In the genomic region with DNA sequence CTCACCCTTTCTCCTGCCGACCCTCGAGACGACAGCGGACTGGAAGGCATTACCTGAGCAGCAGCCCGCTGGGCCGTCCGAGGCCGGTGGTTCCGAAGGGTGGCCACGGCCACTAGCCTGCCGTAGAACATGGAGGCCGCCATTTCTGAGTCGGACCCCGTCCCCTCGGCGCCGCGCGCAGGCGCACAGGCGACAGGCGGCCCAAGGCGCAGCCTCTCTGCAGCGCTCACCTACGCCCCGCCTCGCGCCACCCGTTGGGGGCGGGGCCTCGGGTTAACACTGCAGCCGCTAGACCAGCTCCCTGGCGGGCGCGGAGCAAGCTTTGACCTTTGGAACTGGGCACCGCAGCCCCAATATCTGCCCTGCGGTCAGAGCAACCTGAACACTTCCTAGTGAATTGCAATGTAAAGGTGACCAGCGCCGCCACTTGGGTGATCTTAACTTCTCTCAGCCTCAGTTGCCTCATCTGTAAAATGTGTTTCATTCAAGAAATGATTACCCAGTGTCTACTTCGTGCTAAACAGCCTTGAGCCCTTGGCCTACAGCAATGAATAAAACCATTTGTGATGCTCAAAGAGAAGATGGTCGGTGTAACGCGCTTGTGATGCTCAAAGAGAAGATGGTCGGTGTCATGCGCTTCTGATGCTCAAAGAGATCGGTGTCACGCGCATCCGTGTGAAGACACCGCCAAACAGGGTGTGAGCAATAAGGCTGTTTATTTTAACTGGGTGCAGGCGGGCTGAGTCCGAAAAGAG, we compare ENCODE assay signal across 8 cellular contexts. TPM values are rescaled to one million over a fixed set of nuclear protein-coding genes. Genes with fewer than 3 reads are reported as not detected.
DNase-seq lines count a peak whose midpoint lies in the region; ATAC-seq, FAIRE-seq and TF ChIP-seq lines count a peak whose summit lies in the region.

Gene SUCLA2 (minus strand): TSS at position 147 of the 755 bp plus-strand sequence. CDS start 4 bp downstream, at position 143.

- peak within 1 kb of the TSS; percentile 97 for H3K9ac ChIP-seq in adipocyte (ENCODE audit: low read length)

- intact Hi-C loops in cardiac septum (cut with DNase I) (loop anchor here (5.0 kb wide), 1 partner anchor 36 kb away; the partner anchor contains the start of gene NUDT15), transverse colon (cut with DNase I; ENCODE audit: low total_unique reads) (no loop called here)

- TF ChIP-seq POLR2A in GM12891 (IDR thresholded peaks at IDR 0.05; ENCODE audit: low read depth, low read length) (peak; percentile 77), transverse colon (IDR thresholded peaks at IDR 0.05) (peak; percentile 67)

- no peak for TF ChIP-seq CTCF in transverse colon (IDR thresholded peaks at IDR 0.05)

- H3K4me1 ChIP-seq in adipocyte (ENCODE audit: control insufficient read depth, insufficient read depth, low read length): peaks cover 29% of the 10 kb centered on the region
- peaks cover 0 to 28% (median 7%) of the 10 kb centered on the region in 4 donors for H3K4me1 ChIP-seq in transverse colon

- peaks cover 2% of the 10 kb centered on the region for H3K36me3 ChIP-seq in adipocyte (ENCODE audit: control insufficient read depth, insufficient read depth, low read length, severe bottlenecking)
- H3K36me3 ChIP-seq in transverse colon: peaks cover 0 to under 1% (median 0%) of the 10 kb centered on the region in 4 donors

- ATAC-seq in HG02763 (IDR thresholded peaks at IDR 0.05; ENCODE audit: unreplicated experiment): peak; percentile 98

- H3K9me3 ChIP-seq in adipocyte (ENCODE audit: control insufficient read depth, low read length) (no peaks in the 10 kb centered on the region), transverse colon (no peaks in the 10 kb centered on the region)

- WGBS in transverse colon (ENCODE audit: low coverage in 1 of 2), 2 donors: 18% methylated on average over 27 of the region's 52 CpGs; no CpG with 5 or more reads in 1 of the 2 donors

- in situ Hi-C loops in transverse colon (cut with MboI; ENCODE audit: low pct_ligation_motif_present in 1 of 4, low pct_unique_long_range_greater_than_20kb in 1 of 4, low sequenced_read_pairs in 3 of 4): no loop called here

- TF ChIP-seq EP300 in transverse colon (IDR thresholded peaks at IDR 0.05; ENCODE audit: low read depth): no peak

- peak; percentile 96 for DNase-seq in GM12891 (ENCODE audit: insufficient read length, low spot score)
- DNase-seq in NCI-H1417 treated with DMSO at 0.1 percent for 48 hours (lab: John Stamatoyannopoulos, UW): peak; percentile 33
- DNase-seq in T follicular helper cell (ENCODE audit: low read depth): peak; percentile 78
- peak; percentile 96 for DNase-seq in adipocyte (ENCODE audit: low read depth)
- DNase-seq in cardiac septum (ENCODE audit: low spot score): peak; percentile 95
- DNase-seq in pons (ENCODE audit: low spot score): peak; percentile 86
- peak; percentile 93 for DNase-seq in transverse colon

- peak; percentile 98 for FAIRE-seq in GM12891 (lab: Jason Lieb, UNC)

- H3K4me3 ChIP-seq in adipocyte (ENCODE audit: low read length): peak within 1 kb of the TSS; percentile 91
- peak within 1 kb of the TSS; percentile 67 to 97 (median 78) for H3K4me3 ChIP-seq in transverse colon

- peak within 1 kb of the TSS; percentile 80 to 89 (median 84) for H3K27ac ChIP-seq in transverse colon

- H3K27me3 ChIP-seq in adipocyte (replicated peaks; ENCODE audit: control insufficient read depth, insufficient read depth, low read length): no peaks in the 10 kb centered on the region
- no peaks in the 10 kb centered on the region for H3K27me3 ChIP-seq in transverse colon

TF ChIP-seq in GM12891, 5 proteins besides CTCF, POLR2A, EP300 and RAD21:
- TF ChIP-seq POU2F2 (IDR thresholded peaks at IDR 0.05; ENCODE audit: low read depth, low read length) (no peak; the same call in 1 of the 2 replicates), SPI1 (IDR thresholded peaks at IDR 0.05; ENCODE audit: low read depth, low read length) (no peak), POLR2AphosphoS5 (IDR thresholded peaks at IDR 0.05; ENCODE audit: low read depth, low read length) (peak; percentile 78), PAX5 (IDR thresholded peaks at IDR 0.05; ENCODE audit: insufficient read depth, low read length, severe bottlenecking) (no peak), TAF1 (IDR thresholded peaks at IDR 0.05; ENCODE audit: low read depth, low read length) (peak; percentile 74)

RNA-seq across cellular contexts. Expression of gene SUCLA2, which starts in this region (rescaled TPM):
- polyA plus RNA-seq in GM12891 (2012; ENCODE audit: low read depth, missing spikeins): 24.3 TPM
- total RNA-seq in cardiac septum (100 TPM), transverse colon (10 to 100 TPM; 36.8 to 50.1 (median 40.5) TPM)

Comparison
In these comparisons a context has a peak if more than half of its experiments do, and no peak if none do; other contexts are left out.
1. Peak in every context shown above with its lines: DNase-seq, ATAC-seq, H3K4me3 ChIP-seq and H3K27ac ChIP-seq.
2. DNase-seq: peak in every context shown above with its lines; median percentile 96 in GM12891; 96 in adipocyte; 95 in cardiac septum; 93 in transverse colon; 86 in pons; 78 in T follicular helper cell; 33 in NCI-H1417 treated with DMSO at 0.1 percent for 48 hours.